ENCODE assay signal across 22 cellular contexts in the genomic region with DNA sequence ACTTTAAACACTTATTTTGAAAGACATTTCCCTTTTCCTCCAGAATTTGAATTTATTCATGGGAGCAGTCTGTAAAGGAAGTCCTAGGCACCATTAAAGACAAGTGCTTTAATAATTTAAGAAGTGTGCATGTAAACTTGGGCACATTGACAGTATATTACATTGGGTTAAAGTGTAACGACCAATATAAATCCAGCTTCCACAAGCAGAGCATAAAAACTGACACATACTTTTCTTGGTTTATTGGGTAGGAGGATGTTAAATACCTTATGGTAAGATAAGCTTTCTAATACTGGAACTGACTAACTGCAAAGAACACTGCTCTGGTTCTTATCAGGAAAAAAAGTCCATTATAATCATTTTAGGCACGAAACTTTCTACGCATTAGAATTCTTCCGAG. TPM values are rescaled to one million over a fixed set of nuclear protein-coding genes. Genes with fewer than 3 reads are reported as not detected.
DNase-seq lines count a peak whose midpoint lies in the region; ATAC-seq and TF ChIP-seq lines count a peak whose summit lies in the region.
"Had no signal": no experiment of that assay in that cellular context is flagged by ENCODE, and none has a peak within 500 bp of the region (broad histone marks: within the 10 kb centered on the region; RNA-seq: fewer than 3 reads in every experiment).

No MANE protein-coding gene starts in this region.

- no peak for TF ChIP-seq CTCF in cardiac muscle cell (IDR thresholded peaks at IDR 0.05; ENCODE audit: low read depth, low read length)
- no peak for TF ChIP-seq CTCF in fibroblast of the aortic adventitia (IDR thresholded peaks at IDR 0.05; ENCODE audit: insufficient read depth, low read length)
- TF ChIP-seq CTCF in nephron progenitor cell (IDR thresholded peaks at IDR 0.05), result no peak
- no peak for TF ChIP-seq CTCF in type B pancreatic cell (conservative IDR thresholded peaks at IDR 0.05)
- TF ChIP-seq CTCF in colonic mucosa (IDR thresholded peaks at IDR 0.05), result no peak

- DNase-seq in cardiac muscle cell (ENCODE audit: low read depth in 1 of 2, low spot score in 1 of 2) (no peak), cardiac septum (ENCODE audit: low spot score) (no peak), fibroblast of the aortic adventitia (ENCODE audit: low read depth) (peak; percentile 5), nephron progenitor cell (no peak), type B pancreatic cell (ENCODE audit: extremely low spot score, unreplicated experiment) (no peak), ecto neural progenitor cell (ENCODE audit: low spot score) (no peak), colonic mucosa (no peak)
- DNase-seq: activated CD8-positive, alpha-beta memory T cell treated with anti-CD3 and anti-CD28 coated beads for 24 hours; BE2C; Caco-2; immature natural killer cell; naive thymus-derived CD8-positive, alpha-beta T cell; RPMI8226; stimulated activated naive CD4-positive, alpha-beta T cell; T-helper 9 cell had no signal

- H3K9me3 Mint-ChIP-seq in nephron progenitor cell (no peaks in the 10 kb centered on the region), type B pancreatic cell (no peaks in the 10 kb centered on the region)
- H3K9me3 Mint-ChIP-seq: activated T-cell treated with anti-CD3 and anti-CD28 coated beads, Interleukin-2, amount 50 U/mL, for 72 hours; naive thymus-derived CD8-positive, alpha-beta T cell had no signal

- H3K27ac Mint-ChIP-seq in nephron progenitor cell (no peak overlapping the region), type B pancreatic cell (no peak overlapping the region)
- H3K27ac Mint-ChIP-seq: activated naive CD8-positive, alpha-beta T cell; activated T-cell treated with anti-CD3 and anti-CD28 coated beads, Interleukin-2, amount 50 U/mL, for 72 hours; immature natural killer cell; naive thymus-derived CD8-positive, alpha-beta T cell had no signal

- H3K9me3 ChIP-seq in cardiac muscle cell (ENCODE audit: low read depth) (no peaks in the 10 kb centered on the region), colonic mucosa (no peaks in the 10 kb centered on the region)
- H3K9me3 ChIP-seq: BE2C, body of pancreas, Caco-2, tibial nerve had no signal

- H3K27ac ChIP-seq in cardiac muscle cell, result peak overlapping the region; percentile 97
- no peak overlapping the region for H3K27ac ChIP-seq in colonic mucosa
- H3K27ac ChIP-seq: 22Rv1 had no signal

- H3K36me3 Mint-ChIP-seq in nephron progenitor cell (ENCODE audit: low read depth), result no peaks in the 10 kb centered on the region
- no peaks in the 10 kb centered on the region for H3K36me3 Mint-ChIP-seq in type B pancreatic cell
- H3K36me3 Mint-ChIP-seq: activated naive CD8-positive, alpha-beta T cell; immature natural killer cell; naive thymus-derived CD8-positive, alpha-beta T cell had no signal

- H3K36me3 ChIP-seq in cardiac muscle cell (peaks cover 2% of the 10 kb centered on the region), colonic mucosa (no peaks in the 10 kb centered on the region)
- H3K36me3 ChIP-seq: BE2C, tibial nerve had no signal

- H3K4me3 ChIP-seq in cardiac muscle cell (peak overlapping the region; percentile 84), fibroblast of the aortic adventitia (ENCODE audit: low read depth, low read length) (no peak overlapping the region), colonic mucosa (no peak overlapping the region)

- peaks cover 74% of the 10 kb centered on the region for H3K27me3 Mint-ChIP-seq in nephron progenitor cell (ENCODE audit: low read depth, poor library complexity)
- peaks cover 81% of the 10 kb centered on the region for H3K27me3 Mint-ChIP-seq in type B pancreatic cell

- H3K4me1 ChIP-seq in cardiac muscle cell (ENCODE audit: low read depth) (peaks cover 32% of the 10 kb centered on the region), colonic mucosa (no peaks in the 10 kb centered on the region)
- H3K4me1 ChIP-seq: BE2C, Caco-2 had no signal

- no peak overlapping the region for H3K9ac ChIP-seq in colonic mucosa (ENCODE audit: low read depth in 2 of 2, low read length in 2 of 2)

- H3K27me3 ChIP-seq in cardiac muscle cell (no peaks in the 10 kb centered on the region), colonic mucosa (peaks cover 11% of the 10 kb centered on the region)
- H3K27me3 ChIP-seq: body of pancreas had no signal

- H3K4me3 Mint-ChIP-seq in nephron progenitor cell (peak overlapping the region; percentile 79), type B pancreatic cell (peak overlapping the region; percentile 84)
- H3K4me3 Mint-ChIP-seq: activated naive CD8-positive, alpha-beta T cell had no signal

- peaks cover 21% of the 10 kb centered on the region for H3K4me1 Mint-ChIP-seq in nephron progenitor cell
- H3K4me1 Mint-ChIP-seq in type B pancreatic cell (ENCODE audit: unreplicated experiment), result peaks cover 6% of the 10 kb centered on the region

- intact Hi-C loops in cardiac septum (cut with DNase I) (loop anchor here (2.0 kb wide), 1 partner anchor 55 kb away; no protein-coding TSS in a partner anchor), colonic mucosa (cut with DNase I) (no loop called here)

- ATAC-seq in HG02938 (IDR thresholded peaks at IDR 0.05; ENCODE audit: unreplicated experiment), result no peak
- ATAC-seq: naive thymus-derived CD8-positive, alpha-beta T cell had no signal

RNA-seq across cellular contexts. Expression of a gene that starts 1.1 kb away (rescaled TPM):
- total RNA-seq in cardiac muscle cell (110 and 176 TPM in 2 replicates), cardiac septum (25.1 TPM), fibroblast of the aortic adventitia (ENCODE audit: low replicate concordance) (0.18 and 0.41 TPM in 2 replicates), type B pancreatic cell (ENCODE audit: low replicate concordance) (3.0 and 4.1 TPM in 2 replicates), colonic mucosa (1 to 10 TPM; 1.7 to 3.0 TPM)
- 180 and 189 TPM in 2 replicates for polyA plus RNA-seq in cardiac muscle cell
- total RNA-seq: activated T-cell treated with anti-CD3 and anti-CD28 coated beads, Interleukin-2, amount 50 U/mL, for 72 hours; Caco-2; HepG2; naive thymus-derived CD8-positive, alpha-beta T cell had no signal
- polyA plus RNA-seq: HepG2; immature natural killer cell; naive thymus-derived CD8-positive, alpha-beta T cell had no signal
